11 cellular contexts compared by ENCODE assay signal in the genomic region with DNA sequence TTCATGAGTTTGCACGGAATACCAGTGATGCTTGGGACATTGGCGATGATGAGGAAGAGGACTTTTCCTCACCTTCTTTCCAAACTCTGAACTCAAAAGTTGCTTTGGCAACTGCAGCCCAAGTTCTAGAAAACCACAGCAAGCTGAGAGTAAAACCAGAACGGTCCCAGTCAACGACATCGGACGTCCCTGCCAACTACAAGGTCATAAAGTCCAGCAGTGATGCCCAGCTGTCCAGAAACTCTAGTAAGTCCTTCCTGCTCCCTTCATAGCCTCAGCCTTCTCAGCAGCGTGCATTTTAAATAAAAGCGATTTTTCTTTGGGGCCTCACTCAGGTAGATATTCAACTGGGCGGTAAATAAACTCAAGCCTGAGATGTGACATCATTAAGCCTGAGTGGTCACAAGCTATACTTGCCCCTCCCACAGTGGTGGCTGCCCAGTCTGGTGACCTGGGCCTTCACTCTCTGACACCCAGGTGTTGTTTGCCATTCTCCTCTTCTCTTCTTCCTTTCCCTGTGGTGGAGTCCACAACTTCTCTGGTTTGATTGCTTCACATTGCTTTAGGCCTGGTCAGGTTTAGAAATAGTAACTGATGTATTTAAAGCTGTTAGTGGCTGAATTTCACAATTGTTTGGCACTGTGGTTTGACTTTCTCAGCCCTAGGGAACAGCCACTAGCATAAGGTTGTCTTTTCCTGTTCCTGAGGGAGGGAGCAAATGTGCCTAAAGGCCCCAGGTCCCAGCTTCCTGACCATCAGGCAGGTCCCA. TPM values are rescaled to one million over a fixed set of nuclear protein-coding genes. Genes with fewer than 3 reads are reported as not detected.
A peak's percentile ranks its signal among the peaks of the same experiment; 100 is the strongest.
DNase-seq lines count a peak whose midpoint lies in the region; ATAC-seq and TF ChIP-seq lines count a peak whose summit lies in the region.
"Had no signal": no experiment of that assay in that cellular context is flagged by ENCODE, and none has a peak within 500 bp of the region (broad histone marks: within the 10 kb centered on the region; RNA-seq: fewer than 3 reads in every experiment).

No MANE protein-coding gene starts in this region.

- peak overlapping the region; percentile 24 for H3K27ac Mint-ChIP-seq in MCF 10A (ENCODE audit: low read depth, unreplicated experiment)
- no peak overlapping the region for H3K27ac Mint-ChIP-seq in effector memory CD8-positive, alpha-beta T cell

- ATAC-seq in left lobe of liver (peak; percentile 69), HG02885 (IDR thresholded peaks at IDR 0.05; ENCODE audit: poor library complexity, unreplicated experiment) (no peak), GM18519 (IDR thresholded peaks at IDR 0.05; ENCODE audit: low FRiP score, unreplicated experiment) (no peak)
- no peak for ATAC-seq in effector memory CD8-positive, alpha-beta T cell (replicated peaks)

- H3K4me1 Mint-ChIP-seq in MCF 10A (ENCODE audit: insufficient read depth, unreplicated experiment), result peaks cover 6% of the 10 kb centered on the region
- H3K4me1 Mint-ChIP-seq in effector memory CD8-positive, alpha-beta T cell (ENCODE audit: low read depth in 2 of 2), result peaks cover 9 to 27% of the 10 kb centered on the region in 2 donors

- CTCF ChIA-PET in MCF 10A (lab: Yijun Ruan, JAX), result interaction anchor here (0.8 to 2.3 kb wide), 6 partner anchors 9 to 35 kb away, joined by 3 to 7 read pairs (median 4); no protein-coding TSS in a partner anchor

- H3K36me3 ChIP-seq in KOPT-K1 (ENCODE audit: insufficient read depth, low read length), result peaks cover 50% of the 10 kb centered on the region

- no peak overlapping the region for H3K4me3 Mint-ChIP-seq in MCF 10A (ENCODE audit: unreplicated experiment)
- H3K4me3 Mint-ChIP-seq in effector memory CD8-positive, alpha-beta T cell, result no peak overlapping the region
- H3K4me3 Mint-ChIP-seq: activated CD4-positive, alpha-beta memory T cell treated with anti-CD3 and anti-CD28 coated beads, Interleukin-2, amount 10 ng/mL, durations not matched to agents 7 days and 5 days; CD8-positive, alpha-beta memory T cell had no signal

- no TSS peak for BruUV-seq in MCF 10A (replicated peaks; lab: Mats Ljungman, UMichigan)

- intact Hi-C loops in MCF 10A (cut with micrococcal nuclease), result no loop called here

- H3K4me3 ChIP-seq in AG09309 (ENCODE audit: control insufficient read depth, low read depth, low read length), result no peak overlapping the region

- TF ChIP-seq CTCF in AG09309 (IDR thresholded peaks at IDR 0.05; ENCODE audit: control insufficient read depth, insufficient read depth, low read depth, low read length, missing control alignments) (no peak), MCF 10A (IDR thresholded peaks at IDR 0.05; ENCODE audit: unreplicated experiment) (no peak)

- H3K9me3 Mint-ChIP-seq in MCF 10A (ENCODE audit: unreplicated experiment), result no peaks in the 10 kb centered on the region
- H3K9me3 Mint-ChIP-seq in effector memory CD8-positive, alpha-beta T cell, result no peaks in the 10 kb centered on the region
- H3K9me3 Mint-ChIP-seq: activated CD4-positive, alpha-beta memory T cell treated with anti-CD3 and anti-CD28 coated beads, Interleukin-2, amount 10 ng/mL, durations not matched to agents 7 days and 5 days; CD8-positive, alpha-beta memory T cell had no signal

- no peaks in the 10 kb centered on the region for H3K27me3 Mint-ChIP-seq in MCF 10A (ENCODE audit: insufficient read depth, unreplicated experiment)
- no peaks in the 10 kb centered on the region for H3K27me3 Mint-ChIP-seq in effector memory CD8-positive, alpha-beta T cell
- H3K27me3 Mint-ChIP-seq: activated CD4-positive, alpha-beta memory T cell treated with anti-CD3 and anti-CD28 coated beads, Interleukin-2, amount 10 ng/mL, durations not matched to agents 7 days and 5 days; CD8-positive, alpha-beta memory T cell had no signal

- DNase-seq in AG09309 (ENCODE audit: low read depth), result peak; percentile 63
- peak; percentile 78 for DNase-seq in MCF 10A (ENCODE audit: unreplicated experiment)
- peak; percentile 71 for DNase-seq in left lobe of liver (ENCODE audit: low spot score)
- DNase-seq in effector memory CD8-positive, alpha-beta T cell, result no peak
- no peak for DNase-seq in NCI-H2227 treated with DMSO at 0.1 percent for 48 hours (lab: John Stamatoyannopoulos, UW)
- DNase-seq: activated CD4-positive, alpha-beta memory T cell treated with anti-CD3 and anti-CD28 coated beads, Interleukin-2, amount 10 ng/mL, durations not matched to agents 7 days and 5 days; CD8-positive, alpha-beta memory T cell; NCI-H1436 treated with DMSO at 0.1 percent for 48 hours had no signal

- H3K9me3 ChIP-seq in KOPT-K1 (ENCODE audit: insufficient read depth, low read length, poor library complexity, severe bottlenecking), result no peaks in the 10 kb centered on the region

- peaks cover 36% of the 10 kb centered on the region for H3K36me3 Mint-ChIP-seq in MCF 10A (ENCODE audit: insufficient read depth, unreplicated experiment)
- peaks cover 17% of the 10 kb centered on the region for H3K36me3 Mint-ChIP-seq in effector memory CD8-positive, alpha-beta T cell (ENCODE audit: insufficient read depth)

- H3K27ac ChIP-seq in KOPT-K1 (ENCODE audit: low read depth, low read length, poor library complexity, severe bottlenecking), result peak overlapping the region; percentile 85

- POLR2A ChIA-PET in MCF 10A (lab: Yijun Ruan, JAX), result interaction anchor here (0.9 to 2.9 kb wide), 4 partner anchors 15 to 37 kb away, joined by 3 to 21 read pairs (median 4); a partner anchor contains a TSS

RNA-seq across cellular contexts. Expression of a gene that starts 21.6 kb away (rescaled TPM):
- total RNA-seq in MCF 10A (2022) (3.2 and 4.6 TPM in 2 replicates), left lobe of liver (not detected)

RNA-seq across cellular contexts. Expression of a gene that starts 22.0 kb away (rescaled TPM):
- 12.9 and 14.6 TPM in 2 replicates for total RNA-seq in MCF 10A (2022)
- total RNA-seq in left lobe of liver, result 2.1 TPM

Comparison
In these comparisons a context has a peak if more than half of its experiments do, and no peak if none do; other contexts are left out.
1. DNase-seq: peak in AG09309 (single experiment), MCF 10A (single experiment) and left lobe of liver (single experiment); none in effector memory CD8-positive, alpha-beta T cell (0 of 3) and NCI-H2227 treated with DMSO at 0.1 percent for 48 hours (single experiment).